ENCODE assay signal across 8 cellular contexts in the genomic region with DNA sequence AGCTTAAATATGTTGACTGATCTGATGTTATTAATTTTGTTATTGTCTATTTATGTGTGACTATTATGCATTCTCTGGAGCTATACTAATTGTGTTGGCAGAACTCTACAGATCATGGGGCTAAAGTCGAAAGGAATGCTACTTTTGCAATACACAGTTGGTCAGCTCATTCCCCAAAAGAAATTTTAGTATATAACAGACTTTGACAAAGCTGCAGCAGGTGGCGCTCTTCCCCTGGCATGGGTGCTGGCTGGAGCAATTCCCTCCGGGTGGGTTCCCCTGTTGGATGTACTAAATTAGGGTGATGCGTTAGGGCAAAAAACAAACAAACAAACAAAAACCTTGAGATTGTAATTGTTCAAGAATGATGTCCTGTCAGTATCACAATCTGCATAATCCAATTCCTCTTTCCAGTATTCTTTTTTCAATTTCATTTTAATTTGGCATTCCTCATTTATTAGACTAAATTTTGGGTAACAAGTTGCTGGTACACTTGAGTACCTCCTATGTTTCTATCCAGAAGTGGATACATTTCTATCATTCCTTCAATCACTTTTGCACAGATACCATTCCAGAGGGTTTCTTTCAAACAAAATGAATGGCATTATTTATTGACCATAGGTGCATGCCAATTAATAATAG.
DNase-seq lines count a peak whose midpoint lies in the region; ATAC-seq, FAIRE-seq and TF ChIP-seq lines count a peak whose summit lies in the region.

No MANE protein-coding gene starts in this region.

- H3K9me1 ChIP-seq in IMR-90 (ENCODE audit: insufficient read depth, low read length) = no peaks in the 10 kb centered on the region

- H2BK5ac ChIP-seq in IMR-90 (ENCODE audit: low read depth, low read length, poor library complexity, severe bottlenecking) (no peak overlapping the region), trophoblast cell (ENCODE audit: low read depth, low read length, poor library complexity) (no peak overlapping the region)

- in situ Hi-C loops in IMR-90 (cut with MboI; ENCODE audit: low sequenced_read_pairs) = no loop called here

- H3K9ac ChIP-seq in IMR-90 (ENCODE audit: low read depth, low read length) (no peak overlapping the region), trophoblast cell (ENCODE audit: low read length) (no peak overlapping the region)

- no peak overlapping the region for H2BK12ac ChIP-seq in trophoblast cell (ENCODE audit: low read length)

- H3K18ac ChIP-seq in IMR-90 (ENCODE audit: low read depth, low read length) (no peak overlapping the region), trophoblast cell (ENCODE audit: low read length) (no peak overlapping the region)

- dilution Hi-C loops in IMR-90 (cut with HindIII; ENCODE audit: low sequenced_read_pairs, unreplicated experiment) = no loop called here

- TF ChIP-seq CTCF in IMR-90 (conservative IDR thresholded peaks at IDR 0.05; ENCODE audit: low read depth, low read length) = peak; percentile 50

- no peaks in the 10 kb centered on the region for H3K4me1 Mint-ChIP-seq in effector memory CD8-positive, alpha-beta T cell (ENCODE audit: low read depth in 2 of 2)

- peak; percentile 49 for ATAC-seq in IMR-90 (ENCODE audit: low read depth)
- no peak for ATAC-seq in effector memory CD8-positive, alpha-beta T cell (replicated peaks)
- ATAC-seq in HG03175 (IDR thresholded peaks at IDR 0.05; ENCODE audit: unreplicated experiment) = no peak

- TF ChIP-seq POLR2A in GM12891 (IDR thresholded peaks at IDR 0.05; ENCODE audit: low read depth, low read length) = no peak
- TF ChIP-seq POLR2A in IMR-90 (IDR thresholded peaks at IDR 0.05; ENCODE audit: low read depth, low read length) = no peak
- no peak for TF ChIP-seq POLR2A in erythroblast (IDR thresholded peaks at IDR 0.05; ENCODE audit: low read length)

- intact Hi-C loops in IMR-90 (cut with micrococcal nuclease) = loop anchor here (1.0 kb wide), 1 partner anchor 737 kb away; no protein-coding TSS in a partner anchor

- H3K4ac ChIP-seq in IMR-90 (ENCODE audit: low read depth, low read length) (no peak overlapping the region), trophoblast cell (ENCODE audit: low read depth, low read length) (no peak overlapping the region)

- CTCF ChIA-PET in IMR-90 (lab: Yijun Ruan, JAX) = interaction anchor here (0.8 to 1.3 kb wide), 4 partner anchors 9 to 737 kb away, joined by 3 to 8 read pairs (median 3); no protein-coding TSS in a partner anchor

- no peaks in the 10 kb centered on the region for H3K27me3 Mint-ChIP-seq in effector memory CD8-positive, alpha-beta T cell

- WGBS in IMR-90 (ENCODE audit: extremely low coverage in 2 of 2, insufficient read length in 1 of 2), 2 experiments = no CpG with 5 or more reads among the region's 4 CpGs
- no CpG with 5 or more reads among the region's 4 CpGs for WGBS in trophoblast cell (ENCODE audit: extremely low coverage, insufficient coverage, insufficient read length)

- no peaks in the 10 kb centered on the region for H3K79me1 ChIP-seq in IMR-90 (ENCODE audit: low read depth in 1 of 2, low read length in 2 of 2)
- H3K79me1 ChIP-seq in trophoblast cell (ENCODE audit: low read length) = no peaks in the 10 kb centered on the region

- TF ChIP-seq RAD21 in IMR-90 (IDR thresholded peaks at IDR 0.05; ENCODE audit: low read length) = peak; percentile 50

- FAIRE-seq in GM12891 (lab: Jason Lieb, UNC) = no peak

- H3K14ac ChIP-seq in IMR-90 (replicated peaks; ENCODE audit: low read depth, low read length) = no peak overlapping the region
- H3K14ac ChIP-seq in trophoblast cell (ENCODE audit: low read length) = no peak overlapping the region

- H3K27ac ChIP-seq in IMR-90 (ENCODE audit: insufficient read depth, low read length) = no peak overlapping the region
- H3K27ac ChIP-seq in trophoblast cell (ENCODE audit: low read depth, low read length) = no peak overlapping the region

- peak; percentile 81 to 88 for DNase-seq in AML-193 (lab: John Stamatoyannopoulos, UW)
- peak; percentile 0 for DNase-seq in GM12891 (ENCODE audit: insufficient read length, low spot score)
- DNase-seq in IMR-90 = peak; percentile 11
- peak; percentile 18 for DNase-seq in RPMI8226
- DNase-seq in erythroblast (lab: John Stamatoyannopoulos, UW) = peak; percentile 22 to 57
- peak; percentile 16 to 59 for DNase-seq in trophoblast cell
- no peak for DNase-seq in effector memory CD8-positive, alpha-beta T cell

- H3K27me3 ChIP-seq in IMR-90 (ENCODE audit: control insufficient read depth, insufficient read depth, low read length) (peaks cover 1% of the 10 kb centered on the region), trophoblast cell (ENCODE audit: insufficient read depth, low read length) (no peaks in the 10 kb centered on the region)

- H2AK9ac ChIP-seq in IMR-90 (replicated peaks; ENCODE audit: low read depth, low read length, poor library complexity) = no peak overlapping the region

- H3K4me3 Mint-ChIP-seq in effector memory CD8-positive, alpha-beta T cell = no peak overlapping the region

- no peak overlapping the region for H2BK15ac ChIP-seq in IMR-90 (ENCODE audit: low read depth, low read length)

- H3K79me2 ChIP-seq in trophoblast cell (ENCODE audit: control insufficient read depth, insufficient read depth, low read length, poor library complexity) = no peaks in the 10 kb centered on the region

- no peak overlapping the region for H4K12ac ChIP-seq in trophoblast cell (ENCODE audit: low read depth, low read length)

- H3K27ac Mint-ChIP-seq in effector memory CD8-positive, alpha-beta T cell = no peak overlapping the region

- no peak overlapping the region for H2AK5ac ChIP-seq in IMR-90 (ENCODE audit: low read depth, low read length)
- H2AK5ac ChIP-seq in trophoblast cell (ENCODE audit: low read length) = no peak overlapping the region

- no peak overlapping the region for H4K8ac ChIP-seq in IMR-90 (ENCODE audit: low read depth in 2 of 2, low read length in 2 of 2)
- H4K8ac ChIP-seq in trophoblast cell (ENCODE audit: low read depth, low read length) = no peak overlapping the region

- H3K36me3 ChIP-seq in IMR-90 (ENCODE audit: control insufficient read depth, insufficient read depth, low read length) (no peaks in the 10 kb centered on the region), trophoblast cell (ENCODE audit: control insufficient read depth in 1 of 2, insufficient read depth in 2 of 2, low read length in 2 of 2) (no peaks in the 10 kb centered on the region)

- no peak overlapping the region for H3K4me3 ChIP-seq in IMR-90 (ENCODE audit: insufficient read depth, low read depth, low read length)
- no peak overlapping the region for H3K4me3 ChIP-seq in trophoblast cell (ENCODE audit: low read depth, low read length)

- H4K20me1 ChIP-seq in IMR-90 (ENCODE audit: insufficient read depth, low read length) = no peaks in the 10 kb centered on the region

- BruUV-seq in IMR-90 (replicated peaks; lab: Mats Ljungman, UMichigan) = no TSS peak

- no peak overlapping the region for H2BK20ac ChIP-seq in IMR-90 (ENCODE audit: low read depth, low read length)

- POLR2A ChIA-PET in IMR-90 (lab: Charles Lee; ENCODE audit: unreplicated experiment) = no interaction called here

- no peak overlapping the region for H3K56ac ChIP-seq in IMR-90 (ENCODE audit: extremely low read depth, insufficient read depth, low read length)

- H3K4me1 ChIP-seq in IMR-90 (ENCODE audit: control insufficient read depth, insufficient read depth, low read length) = no peaks in the 10 kb centered on the region
- H3K4me1 ChIP-seq in trophoblast cell (ENCODE audit: control insufficient read depth in 1 of 2, insufficient read depth in 2 of 2, low read length in 2 of 2) = no peaks in the 10 kb centered on the region

- peaks cover 0 to 1% of the 10 kb centered on the region in 2 donors for H3K9me3 Mint-ChIP-seq in effector memory CD8-positive, alpha-beta T cell

- H4K91ac ChIP-seq in IMR-90 (ENCODE audit: insufficient read depth, low read depth, low read length) = no peak overlapping the region
- no peak overlapping the region for H4K91ac ChIP-seq in trophoblast cell (ENCODE audit: low read depth, low read length)

- no peak overlapping the region for H4K5ac ChIP-seq in IMR-90 (ENCODE audit: low read depth, low read length)

- H3K9me3 ChIP-seq in IMR-90 (ENCODE audit: control insufficient read depth, insufficient read depth, low read length) = no peaks in the 10 kb centered on the region
- no peaks in the 10 kb centered on the region for H3K9me3 ChIP-seq in trophoblast cell (ENCODE audit: insufficient read depth, low read depth, low read length)

- H2BK120ac ChIP-seq in IMR-90 (ENCODE audit: low read depth, low read length) (no peak overlapping the region), trophoblast cell (ENCODE audit: insufficient read depth, low read length, poor library complexity) (no peak overlapping the region)

- no peaks in the 10 kb centered on the region for H3K36me3 Mint-ChIP-seq in effector memory CD8-positive, alpha-beta T cell (ENCODE audit: insufficient read depth)

- H2AFZ ChIP-seq in IMR-90 (replicated peaks; ENCODE audit: low read length, poor library complexity) (no peak overlapping the region), trophoblast cell (ENCODE audit: insufficient read depth, low read length, poor library complexity) (no peak overlapping the region)

- H3K23ac ChIP-seq in IMR-90 (ENCODE audit: low read depth, low read length) (no peak overlapping the region), trophoblast cell (ENCODE audit: low read length) (no peak overlapping the region)

- H3K4me2 ChIP-seq in IMR-90 (ENCODE audit: low read depth, low read length) = no peak overlapping the region
- no peak overlapping the region for H3K4me2 ChIP-seq in trophoblast cell (ENCODE audit: low read length)

TF ChIP-seq in GM12891, 5 proteins besides CTCF, POLR2A, EP300 and RAD21:
- TF ChIP-seq PAX5 (IDR thresholded peaks at IDR 0.05; ENCODE audit: insufficient read depth, low read length, severe bottlenecking) = no peak
- TF ChIP-seq TAF1 (IDR thresholded peaks at IDR 0.05; ENCODE audit: low read depth, low read length) = no peak
- no peak for TF ChIP-seq POU2F2 (IDR thresholded peaks at IDR 0.05; ENCODE audit: low read depth, low read length)
- TF ChIP-seq SPI1 (IDR thresholded peaks at IDR 0.05; ENCODE audit: low read depth, low read length) = no peak
- TF ChIP-seq POLR2AphosphoS5 (IDR thresholded peaks at IDR 0.05; ENCODE audit: low read depth, low read length) = no peak

TF ChIP-seq in IMR-90, 13 proteins besides CTCF, POLR2A, EP300 and RAD21 (continues in another document):
- TF ChIP-seq RCOR1 (IDR thresholded peaks at IDR 0.05; ENCODE audit: insufficient replicate concordance, low read length) = no peak
- TF ChIP-seq SMC3 (IDR thresholded peaks at IDR 0.05; ENCODE audit: low read depth, low read length) = no peak
- TF ChIP-seq BHLHE40 (IDR thresholded peaks at IDR 0.05; ENCODE audit: low read depth, low read length) = no peak
- TF ChIP-seq FOS (IDR thresholded peaks at IDR 0.05; ENCODE audit: low read depth, low read length) = no peak
- TF ChIP-seq CHD1 (IDR thresholded peaks at IDR 0.05; ENCODE audit: low read depth, low read length) = no peak
- no peak for TF ChIP-seq MXI1 (IDR thresholded peaks at IDR 0.05; ENCODE audit: borderline replicate concordance, low read depth, low read length)

Comparison
In these comparisons a context has a peak if more than half of its experiments do, and no peak if none do; other contexts are left out.
1. DNase-seq: peak in AML-193 (2 of 2), GM12891 (single experiment), IMR-90 (single experiment), RPMI8226 (single experiment), erythroblast (2 of 2) and trophoblast cell (2 of 2); none in effector memory CD8-positive, alpha-beta T cell (0 of 3).